In the genomic region with DNA sequence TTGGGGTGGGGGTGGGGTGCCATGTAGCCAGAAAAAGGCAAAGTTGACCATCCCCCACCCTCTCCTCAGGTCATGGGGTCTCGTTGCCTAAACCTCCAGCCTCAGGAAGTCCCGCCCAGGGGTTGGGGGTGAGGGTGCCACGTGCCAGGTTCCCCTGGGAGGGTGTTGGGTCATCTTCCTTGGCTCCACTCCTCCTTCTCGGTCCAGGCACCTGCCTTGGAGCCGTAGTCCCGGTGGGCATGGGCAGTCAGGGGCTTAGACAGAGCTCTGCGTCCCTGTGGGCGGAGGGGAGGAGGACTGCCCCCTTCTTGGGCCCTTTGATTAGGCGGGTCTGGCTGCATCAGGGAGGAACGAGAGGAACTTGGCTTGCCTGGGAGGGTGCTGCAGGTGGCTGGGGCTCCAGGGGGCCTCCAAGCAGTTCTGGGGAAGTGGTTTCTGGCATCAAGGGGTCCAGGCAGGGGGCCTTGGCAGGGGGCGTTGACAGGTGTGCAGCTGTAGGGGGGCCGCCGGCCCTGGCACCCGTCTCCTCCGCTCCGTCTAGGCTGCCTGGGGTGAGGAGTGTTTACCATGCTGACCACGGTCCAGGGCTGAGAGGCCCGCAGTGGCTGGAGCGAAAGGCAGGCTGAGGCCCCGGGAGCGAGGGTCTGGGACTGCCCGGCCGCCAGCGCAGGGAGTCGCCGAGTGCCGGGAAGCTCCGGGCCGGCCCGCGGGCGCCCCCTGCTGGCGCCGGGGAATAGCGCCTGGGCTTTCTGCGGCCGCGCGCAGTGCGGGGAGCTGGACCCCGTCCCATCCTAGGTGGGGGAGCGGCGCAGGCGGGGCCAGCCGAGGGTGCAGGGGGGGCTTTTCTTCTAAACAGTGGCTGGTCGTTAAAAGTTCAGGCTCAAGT, we compare ENCODE assay signal across 8 cellular contexts. TPM values are rescaled to one million over a fixed set of nuclear protein-coding genes. Genes with fewer than 3 reads are reported as not detected.
DNase-seq lines count a peak whose midpoint lies in the region; ATAC-seq and TF ChIP-seq lines count a peak whose summit lies in the region.

No MANE protein-coding gene starts in this region.

- H3K9ac ChIP-seq in neuronal stem cell (ENCODE audit: low read depth, low read length, poor library complexity): peak overlapping the region; percentile 87

- ATAC-seq in GM19395 (IDR thresholded peaks at IDR 0.05; ENCODE audit: unreplicated experiment): peak; percentile 64
- ATAC-seq in activated naive CD4-positive, alpha-beta T cell treated with anti-CD3 and anti-CD28 coated beads, Interleukin-2, amount 50 U/mL, for 72 hours: peak; percentile 87 to 90

- peak; percentile 96 for TF ChIP-seq CTCF in RWPE1 (conservative IDR thresholded peaks at IDR 0.05; ENCODE audit: low read depth)

- peaks cover 27% of the 10 kb centered on the region for H3K79me1 ChIP-seq in neuronal stem cell (ENCODE audit: low read depth, low read length)

- peak overlapping the region; percentile 6 for H2BK120ac ChIP-seq in neuronal stem cell (ENCODE audit: low read depth, low read length)

- H3K23ac ChIP-seq in neuronal stem cell (ENCODE audit: low read depth, low read length, poor library complexity): peak overlapping the region; percentile 13

- no peaks in the 10 kb centered on the region for H3K9me3 ChIP-seq in CD4-positive, alpha-beta memory T cell (ENCODE audit: control insufficient read depth in 1 of 2, low read length in 2 of 2)
- no peaks in the 10 kb centered on the region for H3K9me3 ChIP-seq in neuronal stem cell (replicated peaks in 1 of 2; ENCODE audit: control insufficient read depth in 2 of 2, insufficient read depth in 1 of 2, low read depth in 1 of 2, low read length in 2 of 2)

- H3K4ac ChIP-seq in neuronal stem cell (ENCODE audit: low read length): no peak overlapping the region

- H3K9me3 Mint-ChIP-seq in CD4-positive, alpha-beta memory T cell: peaks cover 0 to 3% (median 0%) of the 10 kb centered on the region in 8 donors
- no peaks in the 10 kb centered on the region for H3K9me3 Mint-ChIP-seq in activated naive CD4-positive, alpha-beta T cell treated with anti-CD3 and anti-CD28 coated beads, Interleukin-2, amount 50 U/mL, for 72 hours

- no peaks in the 10 kb centered on the region for H3K27me3 ChIP-seq in CD4-positive, alpha-beta memory T cell (ENCODE audit: insufficient read depth, low read length)
- H3K27me3 ChIP-seq in neuronal stem cell (ENCODE audit: control insufficient read depth in 3 of 3, insufficient read depth in 3 of 3, low read depth in 1 of 3, low read length in 3 of 3): no peaks in the 10 kb centered on the region

- POLR2A ChIA-PET in CD4-positive, alpha-beta memory T cell (lab: Charles Lee; ENCODE audit: partially characterized antibody): interaction anchor here (0.6 to 44.6 kb wide), 8 partner anchors 13 to 99 kb away, joined by 4 to 2727 read pairs (median 6); partner anchors contain the start of genes PSMD9, RHOF, SETD1B and TMEM120B
- POLR2A ChIA-PET in RWPE1 (lab: Yijun Ruan, JAX; ENCODE audit: low non-redundant PET): interaction anchor here (1.3 to 1.7 kb wide), 3 partner anchors 9 to 17 kb away, joined by 3 to 12 read pairs (median 4); no protein-coding TSS in a partner anchor

- H4K91ac ChIP-seq in neuronal stem cell (ENCODE audit: low read depth, low read length, poor library complexity): no peak overlapping the region

- H3K14ac ChIP-seq in neuronal stem cell (ENCODE audit: low read length): no peak overlapping the region

- peak overlapping the region; percentile 42 to 63 for H3K4me3 ChIP-seq in CD4-positive, alpha-beta memory T cell (ENCODE audit: low read length in 2 of 2)
- peak overlapping the region; percentile 57 for H3K4me3 ChIP-seq in Jurkat, Clone E6-1 (ENCODE audit: low read length)
- peak overlapping the region; percentile 23 to 86 for H3K4me3 ChIP-seq in neuronal stem cell (ENCODE audit: low read length in 2 of 2)

- H3K27ac ChIP-seq in CD4-positive, alpha-beta memory T cell (ENCODE audit: low read depth, low read length): peak overlapping the region; percentile 50
- H3K27ac ChIP-seq in RWPE1 (peak overlapping the region; percentile 99), neuronal stem cell (replicated peaks; ENCODE audit: low read length) (peak overlapping the region; percentile 60)

- CTCF ChIA-PET in CD4-positive, alpha-beta memory T cell (lab: Charles Lee; ENCODE audit: partially characterized antibody): interaction anchor here (0.7 to 16.7 kb wide), 24 partner anchors 9 to 472 kb away, joined by 3 to 918 read pairs (median 4); partner anchors contain the start of genes MLXIP, RHOF and TMEM120B
- CTCF ChIA-PET in RWPE1 (lab: Yijun Ruan, JAX): interaction anchor here (0.6 to 9.2 kb wide), 16 partner anchors 10 to 433 kb away, joined by 3 to 212 read pairs (median 4); partner anchors contain the start of genes RHOF, SETD1B and TMEM120B

- peak; percentile 61 to 81 (median 74) for DNase-seq in CD4-positive, alpha-beta memory T cell
- DNase-seq in Jurkat, Clone E6-1 (ENCODE audit: low read depth, low spot score): peak; percentile 83
- DNase-seq in RWPE1 (ENCODE audit: low spot score): no peak
- peak; percentile 83 to 88 for DNase-seq in activated naive CD4-positive, alpha-beta T cell treated with anti-CD3 and anti-CD28 coated beads, Interleukin-2, amount 50 U/mL, for 72 hours (ENCODE audit: low spot score in 2 of 2)
- DNase-seq in glomerular visceral epithelial cell (ENCODE audit: extremely low spot score): peak; percentile 78
- peak; percentile 80 for DNase-seq in neuronal stem cell (ENCODE audit: low spot score)
- DNase-seq in T1000 (lab: John Stamatoyannopoulos, UW): no peak

- H3K27ac Mint-ChIP-seq in CD4-positive, alpha-beta memory T cell: peak overlapping the region in 6 of 7 donors; percentile 42 to 93 (median 80)
- H3K27ac Mint-ChIP-seq in activated naive CD4-positive, alpha-beta T cell treated with anti-CD3 and anti-CD28 coated beads, Interleukin-2, amount 50 U/mL, for 72 hours: peak overlapping the region; percentile 79 to 87

- H3K27me3 Mint-ChIP-seq in CD4-positive, alpha-beta memory T cell: no peaks in the 10 kb centered on the region

- H3K4me2 ChIP-seq in neuronal stem cell (ENCODE audit: insufficient read depth, low read length, poor library complexity, severe bottlenecking): peak overlapping the region; percentile 83

- peaks cover 26 to 67% (median 49%) of the 10 kb centered on the region in 4 donors for H3K4me1 Mint-ChIP-seq in CD4-positive, alpha-beta memory T cell

- peak overlapping the region; percentile 84 for H3K18ac ChIP-seq in neuronal stem cell (ENCODE audit: low read length)

- H2AK5ac ChIP-seq in neuronal stem cell (ENCODE audit: low read depth, low read length): peak overlapping the region; percentile 36

- H3K4me1 ChIP-seq in CD4-positive, alpha-beta memory T cell (ENCODE audit: insufficient read depth, low read length): peaks cover 61% of the 10 kb centered on the region
- peaks cover 12 to 15% of the 10 kb centered on the region in 2 donors for H3K4me1 ChIP-seq in neuronal stem cell (ENCODE audit: control insufficient read depth in 2 of 2, insufficient read depth in 1 of 2, low read depth in 1 of 2, low read length in 2 of 2)

- intact Hi-C loops in CD4-positive, alpha-beta memory T cell (cut with micrococcal nuclease): loop anchor here (1.0 to 2.0 kb wide), 5 partner anchors 8 to 115 kb away; partner anchors contain the start of gene PSMD9

- H3K36me3 ChIP-seq in CD4-positive, alpha-beta memory T cell (ENCODE audit: insufficient read depth, low read length): peaks cover 57% of the 10 kb centered on the region
- peaks cover 39 to 88% of the 10 kb centered on the region in 2 donors for H3K36me3 ChIP-seq in neuronal stem cell (replicated peaks in 1 of 2; ENCODE audit: control insufficient read depth in 2 of 2, insufficient read depth in 2 of 2, low read length in 2 of 2)

- WGBS in neuronal stem cell (ENCODE audit: extremely low coverage in 2 of 2, insufficient read length in 2 of 2, insufficient replicate concordance in 1 of 2), 2 donors: no CpG with 5 or more reads among the region's 46 CpGs

- H2BK15ac ChIP-seq in neuronal stem cell (ENCODE audit: low read length): peak overlapping the region; percentile 54

- no peak overlapping the region for H2BK5ac ChIP-seq in neuronal stem cell (ENCODE audit: low read length)

- peak overlapping the region; percentile 80 to 90 (median 86) for H3K4me3 Mint-ChIP-seq in CD4-positive, alpha-beta memory T cell

- peak overlapping the region; percentile 0 for H2AFZ ChIP-seq in neuronal stem cell (ENCODE audit: low read length)

- peaks cover 31 to 60% of the 10 kb centered on the region in 2 donors for H3K36me3 Mint-ChIP-seq in CD4-positive, alpha-beta memory T cell
- H3K36me3 Mint-ChIP-seq in activated naive CD4-positive, alpha-beta T cell treated with anti-CD3 and anti-CD28 coated beads, Interleukin-2, amount 50 U/mL, for 72 hours: peaks cover 14 to 17% of the 10 kb centered on the region in 2 donors

- no peak overlapping the region for H4K8ac ChIP-seq in neuronal stem cell (ENCODE audit: low read depth, low read length)

- H2BK12ac ChIP-seq in neuronal stem cell (ENCODE audit: low read length): no peak overlapping the region

RNA-seq across cellular contexts. Expression of gene SETD1B, which starts 7.9 kb away (rescaled TPM):
- total RNA-seq in CD4-positive, alpha-beta memory T cell: 10 to 100 TPM; 67.1 to 69.3 TPM
- polyA plus RNA-seq in CD4-positive, alpha-beta memory T cell: 1 to 10 TPM in 1 of 2 donors, under 1 TPM in 1; 0.13 to 3.3 TPM
- polyA plus RNA-seq in Jurkat, Clone E6-1 (2012; ENCODE audit: insufficient read depth, insufficient read length): 13.0 TPM
- 10 to 100 TPM; 13.8 to 16.7 TPM for total RNA-seq in activated naive CD4-positive, alpha-beta T cell treated with anti-CD3 and anti-CD28 coated beads, Interleukin-2, amount 50 U/mL, for 72 hours
- 6.1 TPM for polyA plus RNA-seq in neuronal stem cell (2013, experiment 1 of 2)
- polyA plus RNA-seq in neuronal stem cell (2013, experiment 2 of 2): 6.2 TPM

RNA-seq across cellular contexts. Expression of gene RHOF, which starts 18.2 kb away (rescaled TPM):
- total RNA-seq in CD4-positive, alpha-beta memory T cell: 100 to 1,000 TPM; 137 to 138 TPM
- polyA plus RNA-seq in CD4-positive, alpha-beta memory T cell: 100 to 1,000 TPM in 1 of 2 donors, 10 to 100 TPM in 1; 72.6 to 106 TPM
- 30.9 TPM for polyA plus RNA-seq in Jurkat, Clone E6-1 (2012; ENCODE audit: insufficient read depth, insufficient read length)
- total RNA-seq in activated naive CD4-positive, alpha-beta T cell treated with anti-CD3 and anti-CD28 coated beads, Interleukin-2, amount 50 U/mL, for 72 hours: 10 to 100 TPM; 95.3 to 96.2 TPM
- polyA plus RNA-seq in neuronal stem cell (2013, experiment 1 of 2): 16.5 TPM
- polyA plus RNA-seq in neuronal stem cell (2013, experiment 2 of 2): 15.5 TPM

RNA-seq across cellular contexts. Expression of gene HPD, which starts 47.0 kb away (rescaled TPM):
- not detected for total RNA-seq in CD4-positive, alpha-beta memory T cell
- not detected for polyA plus RNA-seq in CD4-positive, alpha-beta memory T cell
- polyA plus RNA-seq in Jurkat, Clone E6-1 (2012; ENCODE audit: insufficient read depth, insufficient read length): not detected
- under 1 TPM in 1 of 2 donors, not detected in 1; 0.16 TPM for total RNA-seq in activated naive CD4-positive, alpha-beta T cell treated with anti-CD3 and anti-CD28 coated beads, Interleukin-2, amount 50 U/mL, for 72 hours
- 0.13 TPM for polyA plus RNA-seq in neuronal stem cell (2013, experiment 1 of 2)
- 0.18 TPM for polyA plus RNA-seq in neuronal stem cell (2013, experiment 2 of 2)

Comparison
In these comparisons a context has a peak if more than half of its experiments do, and no peak if none do; other contexts are left out.
1. DNase-seq: peak in CD4-positive, alpha-beta memory T cell (5 of 5), Jurkat, Clone E6-1 (single experiment), activated naive CD4-positive, alpha-beta T cell treated with anti-CD3 and anti-CD28 coated beads, Interleukin-2, amount 50 U/mL, for 72 hours (2 of 2), glomerular visceral epithelial cell (single experiment) and neuronal stem cell (single experiment); none in RWPE1 (single experiment) and T1000 (single experiment).
2. Peak in every context shown above with its lines, with median percentiles within 50 percentile points of each other: H3K27ac ChIP-seq and H3K4me3 ChIP-seq.